22 cellular contexts compared by ENCODE assay signal in the genomic region with DNA sequence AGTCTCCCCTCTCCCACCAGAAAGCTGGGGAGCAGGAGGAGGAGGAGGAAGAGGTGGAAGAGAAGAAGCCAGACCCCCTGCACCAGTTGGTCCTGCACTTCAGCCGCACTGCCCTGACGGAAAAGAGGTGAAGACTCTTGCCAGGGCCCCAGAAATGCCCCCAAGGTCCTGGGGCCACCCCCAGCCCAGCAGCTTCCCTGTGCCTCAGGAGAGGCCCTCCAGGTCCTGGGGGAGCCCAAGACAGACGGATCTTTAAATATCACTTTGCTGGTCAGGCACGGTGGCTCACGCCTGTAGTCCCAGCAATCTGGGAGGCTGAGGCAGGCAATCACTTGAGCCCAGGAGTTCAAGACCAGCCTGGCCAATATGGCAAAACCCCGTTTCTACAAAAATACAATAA.
"Had no signal": no experiment of that assay in that cellular context is flagged by ENCODE, and none has a peak within 500 bp of the region (broad histone marks: within the 10 kb centered on the region; RNA-seq: fewer than 3 reads in every experiment).

No MANE protein-coding gene starts in this region.

- H3K27ac Mint-ChIP-seq: memory B cell; natural killer cell; stimulated activated effector memory CD8-positive, alpha-beta T cell treated with anti-CD3 and anti-CD28 coated beads, Interleukin-12 subunit alpha, Interleukin-12 subunit beta, amount 100 ng/mL, for 72 hours had no signal

- H3K36me3 ChIP-seq: ovary, right atrium auricular region, stomach, thyroid gland had no signal

- H3K4me3 Mint-ChIP-seq: effector memory CD8-positive, alpha-beta T cell; natural killer cell; stimulated activated effector memory CD8-positive, alpha-beta T cell treated with anti-CD3 and anti-CD28 coated beads, Interleukin-12 subunit alpha, Interleukin-12 subunit beta, amount 100 ng/mL, for 72 hours had no signal

- H3K36me3 Mint-ChIP-seq: natural killer cell had no signal

- H3K4me1 Mint-ChIP-seq: memory B cell had no signal

- H3K9me3 ChIP-seq: gastrocnemius medialis, ovary, right atrium auricular region, stomach, thyroid gland had no signal

- DNase-seq: effector memory CD8-positive, alpha-beta T cell; foreskin fibroblast; gastrocnemius medialis; head of caudate nucleus; natural killer cell; occipital lobe; ovary; stimulated activated CD4-positive, alpha-beta T cell treated with anti-CD3 and anti-CD28 coated beads, Interleukin-2, amount 100 ng/mL, for 24 hours; stimulated activated CD4-positive, alpha-beta T cell treated with anti-CD3 and anti-CD28 coated beads, Interleukin-4, amount 100 ng/mL, for 24 hours; stimulated activated naive CD4-positive, alpha-beta T cell treated with Interleukin-2 at 50 U/mL for 16 hours; stomach; thyroid gland; trophoblast cell had no signal

- H3K4me3 ChIP-seq: coronary artery, gastrocnemius medialis, lung, ovary, right atrium auricular region, stomach, thyroid gland had no signal

- H3K27ac ChIP-seq: coronary artery, ovary, right atrium auricular region, stomach, thyroid gland had no signal

- H3K4me1 ChIP-seq: gastrocnemius medialis, right atrium auricular region, stomach, thyroid gland had no signal

- ATAC-seq: effector memory CD8-positive, alpha-beta T cell; esophagus mucosa; gastrocnemius medialis; left lobe of liver; natural killer cell; sciatic nerve; stimulated activated effector memory CD8-positive, alpha-beta T cell treated with anti-CD3 and anti-CD28 coated beads, Interleukin-12 subunit alpha, Interleukin-12 subunit beta, amount 100 ng/mL, for 72 hours had no signal

- FAIRE-seq: keratinocyte had no signal

- H3K9me3 Mint-ChIP-seq: effector memory CD8-positive, alpha-beta T cell; memory B cell; natural killer cell; stimulated activated effector memory CD8-positive, alpha-beta T cell treated with anti-CD3 and anti-CD28 coated beads, Interleukin-12 subunit alpha, Interleukin-12 subunit beta, amount 100 ng/mL, for 72 hours had no signal

- H3K27me3 ChIP-seq: gastrocnemius medialis, ovary, right atrium auricular region, thyroid gland had no signal
